ENCODE assay signal across 2 cellular contexts in genomic region chr1:187744665-187745064, GRCh38.
TF ChIP-seq lines count a peak whose summit lies in the region.

No MANE protein-coding gene starts in this region.

TF ChIP-seq in WTC11, 78 proteins besides CTCF, POLR2A, EP300 and RAD21 (continued from another document and continues in another):
- no peak for TF ChIP-seq FOXP4 (CRISPR knock-in tag; IDR thresholded peaks at IDR 0.05)
- TF ChIP-seq HMGXB4 (CRISPR knock-in tag; IDR thresholded peaks at IDR 0.05): no peak
- no peak for TF ChIP-seq AR (CRISPR knock-in tag; IDR thresholded peaks at IDR 0.05)
- TF ChIP-seq ZNF532 (CRISPR knock-in tag; IDR thresholded peaks at IDR 0.05; ENCODE audit: borderline replicate concordance): no peak

TF ChIP-seq in HepG2, 621 proteins besides CTCF, POLR2A, EP300 and RAD21 (continued from another document):
- no peak for TF ChIP-seq NFAT5 (CRISPR knock-in tag; IDR thresholded peaks at IDR 0.05)
- no peak for TF ChIP-seq ZNF407 (CRISPR knock-in tag; IDR thresholded peaks at IDR 0.05; ENCODE audit: not compliant biosample characterization)
- TF ChIP-seq ATF1 (CRISPR knock-in tag; IDR thresholded peaks at IDR 0.05): no peak
- no peak for TF ChIP-seq ZNF441 (CRISPR knock-in tag; IDR thresholded peaks at IDR 0.05; ENCODE audit: borderline replicate concordance)
- no peak for TF ChIP-seq ZNF484 (CRISPR knock-in tag; IDR thresholded peaks at IDR 0.05; ENCODE audit: borderline replicate concordance, low read depth)
- no peak for TF ChIP-seq ZBTB3 (CRISPR knock-in tag; IDR thresholded peaks at IDR 0.05; ENCODE audit: borderline replicate concordance, low read depth)
- no peak for TF ChIP-seq GZF1 (CRISPR knock-in tag; IDR thresholded peaks at IDR 0.05)
- TF ChIP-seq CHD2 (IDR thresholded peaks at IDR 0.05; ENCODE audit: low read depth, low read length): no peak
- TF ChIP-seq MYPOP (CRISPR knock-in tag; IDR thresholded peaks at IDR 0.05): no peak
- TF ChIP-seq SALL1 (CRISPR knock-in tag; IDR thresholded peaks at IDR 0.05): no peak
- TF ChIP-seq MEIS2 (CRISPR knock-in tag; IDR thresholded peaks at IDR 0.05): no peak
- no peak for TF ChIP-seq HMG20A (CRISPR knock-in tag; IDR thresholded peaks at IDR 0.05; ENCODE audit: borderline replicate concordance)
- no peak for TF ChIP-seq ZNF614 (CRISPR knock-in tag; IDR thresholded peaks at IDR 0.05; ENCODE audit: borderline replicate concordance)
